1 cellular context compared by ENCODE assay signal in the genomic region with DNA sequence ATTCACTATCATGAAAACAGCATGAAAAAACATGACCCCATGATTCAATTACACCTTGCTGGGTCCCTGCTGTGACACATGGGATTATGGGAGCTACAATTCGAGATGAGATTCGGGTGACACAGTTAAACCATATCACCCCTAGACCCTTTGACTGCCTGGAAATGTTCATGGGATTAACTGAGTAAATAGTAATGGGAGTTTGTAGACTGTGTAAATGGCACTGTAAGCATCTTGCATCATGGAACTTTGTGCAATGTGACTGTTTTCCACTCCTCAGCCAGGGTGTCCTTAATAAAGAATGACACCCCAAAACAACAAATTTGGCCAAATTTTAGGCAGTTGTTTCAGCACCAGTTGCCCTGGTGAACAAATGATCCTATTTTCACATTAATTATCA.
TF ChIP-seq lines count a peak whose summit lies in the region.

No MANE protein-coding gene starts in this region.

TF ChIP-seq in HepG2, 621 proteins besides CTCF, POLR2A, EP300 and RAD21 (continued from another document and continues in another):
- TF ChIP-seq ZNF570 (CRISPR knock-in tag; IDR thresholded peaks at IDR 0.05; ENCODE audit: borderline replicate concordance), result no peak
- TF ChIP-seq, protein P1, sequence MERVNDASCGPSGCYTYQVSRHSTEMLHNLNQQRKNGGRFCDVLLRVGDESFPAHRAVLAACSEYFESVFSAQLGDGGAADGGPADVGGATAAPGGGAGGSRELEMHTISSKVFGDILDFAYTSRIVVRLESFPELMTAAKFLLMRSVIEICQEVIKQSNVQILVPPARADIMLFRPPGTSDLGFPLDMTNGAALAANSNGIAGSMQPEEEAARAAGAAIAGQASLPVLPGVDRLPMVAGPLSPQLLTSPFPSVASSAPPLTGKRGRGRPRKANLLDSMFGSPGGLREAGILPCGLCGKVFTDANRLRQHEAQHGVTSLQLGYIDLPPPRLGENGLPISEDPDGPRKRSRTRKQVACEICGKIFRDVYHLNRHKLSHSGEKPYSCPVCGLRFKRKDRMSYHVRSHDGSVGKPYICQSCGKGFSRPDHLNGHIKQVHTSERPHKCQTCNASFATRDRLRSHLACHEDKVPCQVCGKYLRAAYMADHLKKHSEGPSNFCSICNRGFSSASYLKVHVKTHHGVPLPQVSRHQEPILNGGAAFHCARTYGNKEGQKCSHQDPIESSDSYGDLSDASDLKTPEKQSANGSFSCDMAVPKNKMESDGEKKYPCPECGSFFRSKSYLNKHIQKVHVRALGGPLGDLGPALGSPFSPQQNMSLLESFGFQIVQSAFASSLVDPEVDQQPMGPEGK (CRISPR knock-in tag; IDR thresholded peaks at IDR 0.05), result 0 out of 2 replicates have a peak, but pooled peaks have one; percentile 13
- TF ChIP-seq ZNF282 (IDR thresholded peaks at IDR 0.05; ENCODE audit: partially characterized antibody), result no peak
- TF ChIP-seq, protein P2, sequence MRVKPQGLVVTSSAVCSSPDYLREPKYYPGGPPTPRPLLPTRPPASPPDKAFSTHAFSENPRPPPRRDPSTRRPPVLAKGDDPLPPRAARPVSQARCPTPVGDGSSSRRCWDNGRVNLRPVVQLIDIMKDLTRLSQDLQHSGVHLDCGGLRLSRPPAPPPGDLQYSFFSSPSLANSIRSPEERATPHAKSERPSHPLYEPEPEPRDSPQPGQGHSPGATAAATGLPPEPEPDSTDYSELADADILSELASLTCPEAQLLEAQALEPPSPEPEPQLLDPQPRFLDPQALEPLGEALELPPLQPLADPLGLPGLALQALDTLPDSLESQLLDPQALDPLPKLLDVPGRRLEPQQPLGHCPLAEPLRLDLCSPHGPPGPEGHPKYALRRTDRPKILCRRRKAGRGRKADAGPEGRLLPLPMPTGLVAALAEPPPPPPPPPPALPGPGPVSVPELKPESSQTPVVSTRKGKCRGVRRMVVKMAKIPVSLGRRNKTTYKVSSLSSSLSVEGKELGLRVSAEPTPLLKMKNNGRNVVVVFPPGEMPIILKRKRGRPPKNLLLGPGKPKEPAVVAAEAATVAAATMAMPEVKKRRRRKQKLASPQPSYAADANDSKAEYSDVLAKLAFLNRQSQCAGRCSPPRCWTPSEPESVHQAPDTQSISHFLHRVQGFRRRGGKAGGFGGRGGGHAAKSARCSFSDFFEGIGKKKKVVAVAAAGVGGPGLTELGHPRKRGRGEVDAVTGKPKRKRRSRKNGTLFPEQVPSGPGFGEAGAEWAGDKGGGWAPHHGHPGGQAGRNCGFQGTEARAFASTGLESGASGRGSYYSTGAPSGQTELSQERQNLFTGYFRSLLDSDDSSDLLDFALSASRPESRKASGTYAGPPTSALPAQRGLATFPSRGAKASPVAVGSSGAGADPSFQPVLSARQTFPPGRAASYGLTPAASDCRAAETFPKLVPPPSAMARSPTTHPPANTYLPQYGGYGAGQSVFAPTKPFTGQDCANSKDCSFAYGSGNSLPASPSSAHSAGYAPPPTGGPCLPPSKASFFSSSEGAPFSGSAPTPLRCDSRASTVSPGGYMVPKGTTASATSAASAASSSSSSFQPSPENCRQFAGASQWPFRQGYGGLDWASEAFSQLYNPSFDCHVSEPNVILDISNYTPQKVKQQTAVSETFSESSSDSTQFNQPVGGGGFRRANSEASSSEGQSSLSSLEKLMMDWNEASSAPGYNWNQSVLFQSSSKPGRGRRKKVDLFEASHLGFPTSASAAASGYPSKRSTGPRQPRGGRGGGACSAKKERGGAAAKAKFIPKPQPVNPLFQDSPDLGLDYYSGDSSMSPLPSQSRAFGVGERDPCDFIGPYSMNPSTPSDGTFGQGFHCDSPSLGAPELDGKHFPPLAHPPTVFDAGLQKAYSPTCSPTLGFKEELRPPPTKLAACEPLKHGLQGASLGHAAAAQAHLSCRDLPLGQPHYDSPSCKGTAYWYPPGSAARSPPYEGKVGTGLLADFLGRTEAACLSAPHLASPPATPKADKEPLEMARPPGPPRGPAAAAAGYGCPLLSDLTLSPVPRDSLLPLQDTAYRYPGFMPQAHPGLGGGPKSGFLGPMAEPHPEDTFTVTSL (CRISPR knock-in tag; IDR thresholded peaks at IDR 0.05; ENCODE audit: borderline replicate concordance), result peak; percentile 28; the same call in 1 of the 2 replicates
- no peak for TF ChIP-seq ZNF567 (CRISPR knock-in tag; IDR thresholded peaks at IDR 0.05; ENCODE audit: borderline replicate concordance)
- no peak for TF ChIP-seq ZNF891 (CRISPR knock-in tag; IDR thresholded peaks at IDR 0.05)
- TF ChIP-seq ZNF20 (CRISPR knock-in tag; IDR thresholded peaks at IDR 0.05), result no peak
- TF ChIP-seq GABPB1 (CRISPR knock-in tag; IDR thresholded peaks at IDR 0.05), result no peak
- no peak for TF ChIP-seq ZBTB21 (CRISPR knock-in tag; IDR thresholded peaks at IDR 0.05)
- TF ChIP-seq REXO4 (CRISPR knock-in tag; IDR thresholded peaks at IDR 0.05; ENCODE audit: borderline replicate concordance), result no peak
- no peak for TF ChIP-seq ATM (IDR thresholded peaks at IDR 0.05; ENCODE audit: borderline replicate concordance)
- no peak for TF ChIP-seq ZSCAN22 (CRISPR knock-in tag; IDR thresholded peaks at IDR 0.05)
- no peak for TF ChIP-seq KAT2B (IDR thresholded peaks at IDR 0.05; ENCODE audit: borderline replicate concordance, low read depth, low read length)
- no peak for TF ChIP-seq ZNF431 (CRISPR knock-in tag; IDR thresholded peaks at IDR 0.05; ENCODE audit: borderline replicate concordance, low read depth)
- TF ChIP-seq CBX1 (IDR thresholded peaks at IDR 0.05; ENCODE audit: low read depth), result no peak
- TF ChIP-seq ZNF331 (CRISPR knock-in tag; IDR thresholded peaks at IDR 0.05), result 0 out of 2 replicates have a peak, but pooled peaks have one; percentile 43
- no peak for TF ChIP-seq TEAD3 (CRISPR knock-in tag; optimal IDR thresholded peaks at IDR 0.05; ENCODE audit: borderline replicate concordance)
- TF ChIP-seq, protein P3, sequence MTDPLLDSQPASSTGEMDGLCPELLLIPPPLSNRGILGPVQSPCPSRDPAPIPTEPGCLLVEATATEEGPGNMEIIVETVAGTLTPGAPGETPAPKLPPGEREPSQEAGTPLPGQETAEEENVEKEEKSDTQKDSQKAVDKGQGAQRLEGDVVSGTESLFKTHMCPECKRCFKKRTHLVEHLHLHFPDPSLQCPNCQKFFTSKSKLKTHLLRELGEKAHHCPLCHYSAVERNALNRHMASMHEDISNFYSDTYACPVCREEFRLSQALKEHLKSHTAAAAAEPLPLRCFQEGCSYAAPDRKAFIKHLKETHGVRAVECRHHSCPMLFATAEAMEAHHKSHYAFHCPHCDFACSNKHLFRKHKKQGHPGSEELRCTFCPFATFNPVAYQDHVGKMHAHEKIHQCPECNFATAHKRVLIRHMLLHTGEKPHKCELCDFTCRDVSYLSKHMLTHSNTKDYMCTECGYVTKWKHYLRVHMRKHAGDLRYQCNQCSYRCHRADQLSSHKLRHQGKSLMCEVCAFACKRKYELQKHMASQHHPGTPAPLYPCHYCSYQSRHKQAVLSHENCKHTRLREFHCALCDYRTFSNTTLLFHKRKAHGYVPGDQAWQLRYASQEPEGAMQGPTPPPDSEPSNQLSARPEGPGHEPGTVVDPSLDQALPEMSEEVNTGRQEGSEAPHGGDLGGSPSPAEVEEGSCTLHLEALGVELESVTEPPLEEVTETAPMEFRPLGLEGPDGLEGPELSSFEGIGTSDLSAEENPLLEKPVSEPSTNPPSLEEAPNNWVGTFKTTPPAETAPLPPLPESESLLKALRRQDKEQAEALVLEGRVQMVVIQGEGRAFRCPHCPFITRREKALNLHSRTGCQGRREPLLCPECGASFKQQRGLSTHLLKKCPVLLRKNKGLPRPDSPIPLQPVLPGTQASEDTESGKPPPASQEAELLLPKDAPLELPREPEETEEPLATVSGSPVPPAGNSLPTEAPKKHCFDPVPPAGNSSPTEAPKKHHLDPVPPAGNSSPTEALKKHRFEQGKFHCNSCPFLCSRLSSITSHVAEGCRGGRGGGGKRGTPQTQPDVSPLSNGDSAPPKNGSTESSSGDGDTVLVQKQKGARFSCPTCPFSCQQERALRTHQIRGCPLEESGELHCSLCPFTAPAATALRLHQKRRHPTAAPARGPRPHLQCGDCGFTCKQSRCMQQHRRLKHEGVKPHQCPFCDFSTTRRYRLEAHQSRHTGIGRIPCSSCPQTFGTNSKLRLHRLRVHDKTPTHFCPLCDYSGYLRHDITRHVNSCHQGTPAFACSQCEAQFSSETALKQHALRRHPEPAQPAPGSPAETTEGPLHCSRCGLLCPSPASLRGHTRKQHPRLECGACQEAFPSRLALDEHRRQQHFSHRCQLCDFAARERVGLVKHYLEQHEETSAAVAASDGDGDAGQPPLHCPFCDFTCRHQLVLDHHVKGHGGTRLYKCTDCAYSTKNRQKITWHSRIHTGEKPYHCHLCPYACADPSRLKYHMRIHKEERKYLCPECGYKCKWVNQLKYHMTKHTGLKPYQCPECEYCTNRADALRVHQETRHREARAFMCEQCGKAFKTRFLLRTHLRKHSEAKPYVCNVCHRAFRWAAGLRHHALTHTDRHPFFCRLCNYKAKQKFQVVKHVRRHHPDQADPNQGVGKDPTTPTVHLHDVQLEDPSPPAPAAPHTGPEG (CRISPR knock-in tag; IDR thresholded peaks at IDR 0.05), result no peak
- TF ChIP-seq RBM22 (optimal IDR thresholded peaks at IDR 0.05; ENCODE audit: low read length), result no peak
- TF ChIP-seq, protein P4, sequence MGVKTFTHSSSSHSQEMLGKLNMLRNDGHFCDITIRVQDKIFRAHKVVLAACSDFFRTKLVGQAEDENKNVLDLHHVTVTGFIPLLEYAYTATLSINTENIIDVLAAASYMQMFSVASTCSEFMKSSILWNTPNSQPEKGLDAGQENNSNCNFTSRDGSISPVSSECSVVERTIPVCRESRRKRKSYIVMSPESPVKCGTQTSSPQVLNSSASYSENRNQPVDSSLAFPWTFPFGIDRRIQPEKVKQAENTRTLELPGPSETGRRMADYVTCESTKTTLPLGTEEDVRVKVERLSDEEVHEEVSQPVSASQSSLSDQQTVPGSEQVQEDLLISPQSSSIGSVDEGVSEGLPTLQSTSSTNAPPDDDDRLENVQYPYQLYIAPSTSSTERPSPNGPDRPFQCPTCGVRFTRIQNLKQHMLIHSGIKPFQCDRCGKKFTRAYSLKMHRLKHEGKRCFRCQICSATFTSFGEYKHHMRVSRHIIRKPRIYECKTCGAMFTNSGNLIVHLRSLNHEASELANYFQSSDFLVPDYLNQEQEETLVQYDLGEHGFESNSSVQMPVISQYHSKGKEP (CRISPR knock-in tag; IDR thresholded peaks at IDR 0.05), result no peak
- TF ChIP-seq STAG1 (CRISPR knock-in tag; IDR thresholded peaks at IDR 0.05), result no peak
- no peak for TF ChIP-seq GTF3A (CRISPR knock-in tag; conservative IDR thresholded peaks at IDR 0.05)
- TF ChIP-seq CHD4 (IDR thresholded peaks at IDR 0.05; ENCODE audit: borderline replicate concordance, low read length), result no peak
- peak; percentile 88 for TF ChIP-seq CEBPG (CRISPR knock-in tag; IDR thresholded peaks at IDR 0.05)
- TF ChIP-seq TBX3 (IDR thresholded peaks at IDR 0.05; ENCODE audit: borderline replicate concordance), result no peak
- no peak for TF ChIP-seq RNF2 (conservative IDR thresholded peaks at IDR 0.05; ENCODE audit: low read depth)
- TF ChIP-seq, protein P5, sequence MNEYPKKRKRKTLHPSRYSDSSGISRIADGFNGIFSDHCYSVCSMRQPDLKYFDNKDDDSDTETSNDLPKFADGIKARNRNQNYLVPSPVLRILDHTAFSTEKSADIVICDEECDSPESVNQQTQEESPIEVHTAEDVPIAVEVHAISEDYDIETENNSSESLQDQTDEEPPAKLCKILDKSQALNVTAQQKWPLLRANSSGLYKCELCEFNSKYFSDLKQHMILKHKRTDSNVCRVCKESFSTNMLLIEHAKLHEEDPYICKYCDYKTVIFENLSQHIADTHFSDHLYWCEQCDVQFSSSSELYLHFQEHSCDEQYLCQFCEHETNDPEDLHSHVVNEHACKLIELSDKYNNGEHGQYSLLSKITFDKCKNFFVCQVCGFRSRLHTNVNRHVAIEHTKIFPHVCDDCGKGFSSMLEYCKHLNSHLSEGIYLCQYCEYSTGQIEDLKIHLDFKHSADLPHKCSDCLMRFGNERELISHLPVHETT (CRISPR knock-in tag; conservative IDR thresholded peaks at IDR 0.05), result 0 out of 2 replicates have a peak, but pooled peaks have one; percentile 46
- TF ChIP-seq KLF13 (CRISPR knock-in tag; IDR thresholded peaks at IDR 0.05), result no peak
- TF ChIP-seq AGO2 (optimal IDR thresholded peaks at IDR 0.05; ENCODE audit: low read depth, low read length), result no peak
- 0 out of 2 replicates have a peak, but pooled peaks have one; percentile 37 for TF ChIP-seq MEF2D (CRISPR knock-in tag; IDR thresholded peaks at IDR 0.05)
- no peak for TF ChIP-seq ZNF619 (CRISPR knock-in tag; IDR thresholded peaks at IDR 0.05)
- TF ChIP-seq NCOA2 (CRISPR knock-in tag; IDR thresholded peaks at IDR 0.05), result peak; percentile 91
- TF ChIP-seq MBD4 (IDR thresholded peaks at IDR 0.05; ENCODE audit: borderline replicate concordance, low read length), result no peak
- no peak for TF ChIP-seq ZNF850 (CRISPR knock-in tag; conservative IDR thresholded peaks at IDR 0.05)
- no peak for TF ChIP-seq NR3C1 (CRISPR knock-in tag; IDR thresholded peaks at IDR 0.05)
- TF ChIP-seq, protein P6, sequence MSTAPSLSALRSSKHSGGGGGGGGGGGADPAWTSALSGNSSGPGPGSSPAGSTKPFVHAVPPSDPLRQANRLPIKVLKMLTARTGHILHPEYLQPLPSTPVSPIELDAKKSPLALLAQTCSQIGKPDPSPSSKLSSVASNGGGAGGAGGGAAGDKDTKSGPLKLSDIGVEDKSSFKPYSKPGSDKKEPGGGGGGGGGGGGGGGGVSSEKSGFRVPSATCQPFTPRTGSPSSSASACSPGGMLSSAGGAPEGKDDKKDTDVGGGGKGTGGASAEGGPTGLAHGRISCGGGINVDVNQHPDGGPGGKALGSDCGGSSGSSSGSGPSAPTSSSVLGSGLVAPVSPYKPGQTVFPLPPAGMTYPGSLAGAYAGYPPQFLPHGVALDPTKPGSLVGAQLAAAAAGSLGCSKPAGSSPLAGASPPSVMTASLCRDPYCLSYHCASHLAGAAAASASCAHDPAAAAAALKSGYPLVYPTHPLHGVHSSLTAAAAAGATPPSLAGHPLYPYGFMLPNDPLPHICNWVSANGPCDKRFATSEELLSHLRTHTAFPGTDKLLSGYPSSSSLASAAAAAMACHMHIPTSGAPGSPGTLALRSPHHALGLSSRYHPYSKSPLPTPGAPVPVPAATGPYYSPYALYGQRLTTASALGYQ (CRISPR knock-in tag; IDR thresholded peaks at IDR 0.05), result no peak
- TF ChIP-seq RXRA (CRISPR knock-in tag; IDR thresholded peaks at IDR 0.05), result no peak
- no peak for TF ChIP-seq REPIN1 (CRISPR knock-in tag; IDR thresholded peaks at IDR 0.05; ENCODE audit: borderline replicate concordance, low read depth)
- TF ChIP-seq ZC3H4 (CRISPR knock-in tag; IDR thresholded peaks at IDR 0.05; ENCODE audit: borderline replicate concordance), result no peak
- no peak for TF ChIP-seq NCOA1 (CRISPR knock-in tag; IDR thresholded peaks at IDR 0.05)
- no peak for TF ChIP-seq HOXA7 (CRISPR knock-in tag; IDR thresholded peaks at IDR 0.05)
- no peak for TF ChIP-seq PCBP2 (optimal IDR thresholded peaks at IDR 0.05; ENCODE audit: low read depth, low read length, poor library complexity, severe bottlenecking)
- TF ChIP-seq, protein P7, sequence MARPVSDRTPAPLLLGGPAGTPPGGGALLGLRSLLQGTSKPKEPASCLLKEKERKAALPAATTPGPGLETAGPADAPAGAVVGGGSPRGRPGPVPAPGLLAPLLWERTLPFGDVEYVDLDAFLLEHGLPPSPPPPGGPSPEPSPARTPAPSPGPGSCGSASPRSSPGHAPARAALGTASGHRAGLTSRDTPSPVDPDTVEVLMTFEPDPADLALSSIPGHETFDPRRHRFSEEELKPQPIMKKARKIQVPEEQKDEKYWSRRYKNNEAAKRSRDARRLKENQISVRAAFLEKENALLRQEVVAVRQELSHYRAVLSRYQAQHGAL (CRISPR knock-in tag; IDR thresholded peaks at IDR 0.05; ENCODE audit: not compliant biosample characterization), result no peak
- no peak for TF ChIP-seq SUZ12 (IDR thresholded peaks at IDR 0.05; ENCODE audit: low read depth, low read length)
